Comparison of ENCODE assay signal across 1 cellular context in genomic region chr11:64763804-64764611, GRCh38.
TF ChIP-seq lines count a peak whose summit lies in the region.

No MANE protein-coding gene starts in this region.

TF ChIP-seq in GM23338, 12 proteins besides CTCF, POLR2A, EP300 and RAD21:
- TF ChIP-seq JUNB (IDR thresholded peaks at IDR 0.05; ENCODE audit: unreplicated experiment) (no peak), STAT1 (IDR thresholded peaks at IDR 0.05; ENCODE audit: unreplicated experiment) (no peak), NANOG (IDR thresholded peaks at IDR 0.05; ENCODE audit: borderline replicate concordance) (no peak), ETS1 (IDR thresholded peaks at IDR 0.05) (no peak), EZH2 (IDR thresholded peaks at IDR 0.05; ENCODE audit: low read depth, unreplicated experiment) (no peak), EZH2phosphoT487 (IDR thresholded peaks at IDR 0.05; ENCODE audit: unreplicated experiment) (no peak), ZNF331 (CRISPR knock-in tag; IDR thresholded peaks at IDR 0.05; ENCODE audit: low read depth) (no peak), CREB1 (CRISPR knock-in tag; IDR thresholded peaks at IDR 0.05; ENCODE audit: low read depth) (no peak), ZNF114 (CRISPR knock-in tag; IDR thresholded peaks at IDR 0.05) (no peak), ZNF462 (CRISPR knock-in tag; IDR thresholded peaks at IDR 0.05) (no peak), REST (IDR thresholded peaks at IDR 0.05; ENCODE audit: unreplicated experiment) (no peak), POLR2AphosphoS5 (IDR thresholded peaks at IDR 0.05; ENCODE audit: low read depth) (no peak)
